Comparison of ENCODE assay signal across 2 cellular contexts in the genomic region with DNA sequence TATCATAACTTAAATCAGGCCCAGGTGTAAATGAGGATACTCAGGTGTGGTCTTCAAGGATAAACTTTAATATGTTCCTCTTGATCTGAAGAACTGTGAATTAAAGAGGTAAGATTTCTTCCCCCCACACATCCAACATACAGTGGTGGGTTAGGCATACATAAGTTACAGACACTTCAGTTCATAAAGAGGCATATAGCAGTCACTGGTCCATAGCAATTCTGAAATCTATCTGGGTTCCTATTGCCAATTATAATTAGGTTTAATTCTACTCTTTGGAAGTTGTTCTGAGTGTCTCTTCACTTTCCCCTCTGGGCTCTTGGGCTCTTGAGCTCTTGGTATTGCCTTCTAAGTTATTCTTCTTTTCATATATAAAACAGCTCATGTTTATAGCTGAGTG.
A peak's percentile ranks its signal among the peaks of the same experiment; 100 is the strongest.
TF ChIP-seq lines count a peak whose summit lies in the region.

No MANE protein-coding gene starts in this region.

TF ChIP-seq in K562, 482 proteins besides CTCF, POLR2A, EP300 and RAD21:
- TF ChIP-seq, protein P1, sequence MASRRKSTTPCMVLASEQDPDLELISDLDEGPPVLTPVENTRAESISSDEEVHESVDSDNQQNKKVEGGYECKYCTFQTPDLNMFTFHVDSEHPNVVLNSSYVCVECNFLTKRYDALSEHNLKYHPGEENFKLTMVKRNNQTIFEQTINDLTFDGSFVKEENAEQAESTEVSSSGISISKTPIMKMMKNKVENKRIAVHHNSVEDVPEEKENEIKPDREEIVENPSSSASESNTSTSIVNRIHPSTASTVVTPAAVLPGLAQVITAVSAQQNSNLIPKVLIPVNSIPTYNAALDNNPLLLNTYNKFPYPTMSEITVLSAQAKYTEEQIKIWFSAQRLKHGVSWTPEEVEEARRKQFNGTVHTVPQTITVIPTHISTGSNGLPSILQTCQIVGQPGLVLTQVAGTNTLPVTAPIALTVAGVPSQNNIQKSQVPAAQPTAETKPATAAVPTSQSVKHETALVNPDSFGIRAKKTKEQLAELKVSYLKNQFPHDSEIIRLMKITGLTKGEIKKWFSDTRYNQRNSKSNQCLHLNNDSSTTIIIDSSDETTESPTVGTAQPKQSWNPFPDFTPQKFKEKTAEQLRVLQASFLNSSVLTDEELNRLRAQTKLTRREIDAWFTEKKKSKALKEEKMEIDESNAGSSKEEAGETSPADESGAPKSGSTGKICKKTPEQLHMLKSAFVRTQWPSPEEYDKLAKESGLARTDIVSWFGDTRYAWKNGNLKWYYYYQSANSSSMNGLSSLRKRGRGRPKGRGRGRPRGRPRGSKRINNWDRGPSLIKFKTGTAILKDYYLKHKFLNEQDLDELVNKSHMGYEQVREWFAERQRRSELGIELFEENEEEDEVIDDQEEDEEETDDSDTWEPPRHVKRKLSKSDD (conservative IDR thresholded peaks at IDR 0.05; ENCODE audit: low read length) = no peak
- TF ChIP-seq ZNF584 (CRISPR knock-in tag; IDR thresholded peaks at IDR 0.05; ENCODE audit: low read depth) = peak; percentile 98

TF ChIP-seq in GM12891, 5 proteins besides CTCF, POLR2A, EP300 and RAD21:
- TF ChIP-seq SPI1 (IDR thresholded peaks at IDR 0.05; ENCODE audit: low read depth, low read length) = no peak
- TF ChIP-seq POU2F2 (IDR thresholded peaks at IDR 0.05; ENCODE audit: low read depth, low read length) = no peak
- TF ChIP-seq PAX5 (IDR thresholded peaks at IDR 0.05; ENCODE audit: insufficient read depth, low read length, severe bottlenecking) = no peak
- no peak for TF ChIP-seq POLR2AphosphoS5 (IDR thresholded peaks at IDR 0.05; ENCODE audit: low read depth, low read length)
- no peak for TF ChIP-seq TAF1 (IDR thresholded peaks at IDR 0.05; ENCODE audit: low read depth, low read length)
